17 cellular contexts compared by ENCODE assay signal in genomic region chr1:164863056-164863455, GRCh38.
DNase-seq lines count a peak whose midpoint lies in the region; ATAC-seq, FAIRE-seq and TF ChIP-seq lines count a peak whose summit lies in the region.
"Had no signal": no experiment of that assay in that cellular context is flagged by ENCODE, and none has a peak within 500 bp of the region (broad histone marks: within the 10 kb centered on the region; RNA-seq: fewer than 3 reads in every experiment).

No MANE protein-coding gene starts in this region.

- CTCF ChIA-PET in WTC11 (lab: Charles Lee), result no interaction called here

- ATAC-seq in WTC11 (peak; percentile 71), HG03135 (IDR thresholded peaks at IDR 0.05; ENCODE audit: unreplicated experiment) (no peak)
- ATAC-seq: GM12878 had no signal

- H3K9me3 ChIP-seq in neural progenitor cell (ENCODE audit: low read depth), result no peaks in the 10 kb centered on the region
- H3K9me3 ChIP-seq: BLaER1 treated with 17β-estradiol and CSF1 and Interleukin-3, amounts not matched to agents 10 nM and 100 nM had no signal

- TF ChIP-seq POLR2A in GM12891 (IDR thresholded peaks at IDR 0.05; ENCODE audit: low read depth, low read length), result no peak

- no peaks in the 10 kb centered on the region for H4K20me1 ChIP-seq in neural progenitor cell (ENCODE audit: low read depth)
- H4K20me1 ChIP-seq: BLaER1 treated with 17β-estradiol and CSF1 and Interleukin-3, amounts not matched to agents 10 nM and 100 nM had no signal

- H3K4me1 Mint-ChIP-seq in WTC11 (peaks cover 5% of the 10 kb centered on the region), neural progenitor cell (peaks cover 5% of the 10 kb centered on the region)
- H3K4me1 Mint-ChIP-seq: CD4-positive, CD25-positive, alpha-beta regulatory T cell had no signal

- no peak overlapping the region for H3K4me3 ChIP-seq in neural progenitor cell
- H3K4me3 ChIP-seq: BLaER1 treated with 17β-estradiol and CSF1 and Interleukin-3, amounts not matched to agents 10 nM and 100 nM; GM12878 had no signal

- peaks cover 13% of the 10 kb centered on the region for H3K4me1 ChIP-seq in neural progenitor cell
- H3K4me1 ChIP-seq: BLaER1 treated with 17β-estradiol and CSF1 and Interleukin-3, amounts not matched to agents 10 nM and 100 nM had no signal

- H3K27me3 Mint-ChIP-seq in WTC11 (ENCODE audit: low read depth) (peaks cover 30% of the 10 kb centered on the region), neural progenitor cell (ENCODE audit: insufficient read depth, low read depth) (peaks cover 3% of the 10 kb centered on the region)
- H3K27me3 Mint-ChIP-seq: CD4-positive, CD25-positive, alpha-beta regulatory T cell had no signal

- no peaks in the 10 kb centered on the region for H3F3A ChIP-seq in neural progenitor cell (ENCODE audit: low read depth)

- H3K4me2 ChIP-seq in neural progenitor cell, result peak overlapping the region; percentile 35
- H3K4me2 ChIP-seq: BLaER1 treated with 17β-estradiol and CSF1 and Interleukin-3, amounts not matched to agents 10 nM and 100 nM had no signal

- H3K79me2 ChIP-seq in neural progenitor cell (ENCODE audit: low read depth), result no peaks in the 10 kb centered on the region

- H3K9me3 Mint-ChIP-seq in WTC11 (peaks cover 4% of the 10 kb centered on the region), neural progenitor cell (no peaks in the 10 kb centered on the region)
- H3K9me3 Mint-ChIP-seq: HFFc6 had no signal

- FAIRE-seq in GM12891 (lab: Jason Lieb, UNC), result no peak
- FAIRE-seq: GM12878, GM19239 had no signal

- H3K27ac Mint-ChIP-seq in WTC11 (no peak overlapping the region), neural progenitor cell (no peak overlapping the region)
- H3K27ac Mint-ChIP-seq: CD4-positive, CD25-positive, alpha-beta regulatory T cell; HFFc6 had no signal

- H3K36me3 Mint-ChIP-seq in WTC11 (no peaks in the 10 kb centered on the region), neural progenitor cell (no peaks in the 10 kb centered on the region)
- H3K36me3 Mint-ChIP-seq: CD4-positive, CD25-positive, alpha-beta regulatory T cell had no signal

- no peak overlapping the region for H3K9ac ChIP-seq in neural progenitor cell
- H3K9ac ChIP-seq: BLaER1 treated with 17β-estradiol and CSF1 and Interleukin-3, amounts not matched to agents 10 nM and 100 nM had no signal

- H2AFZ ChIP-seq in neural progenitor cell (replicated peaks), result no peak overlapping the region

- H3K4me3 Mint-ChIP-seq in WTC11 (no peak overlapping the region), neural progenitor cell (no peak overlapping the region)
- H3K4me3 Mint-ChIP-seq: CD4-positive, CD25-positive, alpha-beta regulatory T cell; HFFc6 had no signal

- H3K27ac ChIP-seq in neural progenitor cell, result no peak overlapping the region
- H3K27ac ChIP-seq: BLaER1 treated with 17β-estradiol and CSF1 and Interleukin-3, amounts not matched to agents 10 nM and 100 nM; HL-60 had no signal

- H3K27me3 ChIP-seq in neural progenitor cell, result no peaks in the 10 kb centered on the region
- H3K27me3 ChIP-seq: BLaER1 treated with 17β-estradiol and CSF1 and Interleukin-3, amounts not matched to agents 10 nM and 100 nM had no signal

- DNase-seq in ELF-1 (ENCODE audit: low read depth, low spot score) (peak; percentile 11), NCI-H82 (lab: John Stamatoyannopoulos, UW) (peak; percentile 80), WTC11 (ENCODE audit: low spot score) (no peak), neural progenitor cell (ENCODE audit: low spot score) (no peak), GM12891 (ENCODE audit: insufficient read length, low spot score) (no peak), NCI-H524 treated with DMSO at 0.1 percent for 48 hours (lab: John Stamatoyannopoulos, UW) (no peak)
- DNase-seq: 8988T; ACHN; CD4-positive, CD25-positive, alpha-beta regulatory T cell; DMS53; HCEC 1CT; HFFc6 had no signal

- no peaks in the 10 kb centered on the region for H3K36me3 ChIP-seq in neural progenitor cell
- H3K36me3 ChIP-seq: BLaER1 treated with 17β-estradiol and CSF1 and Interleukin-3, amounts not matched to agents 10 nM and 100 nM had no signal

- TF ChIP-seq CTCF in WTC11 (IDR thresholded peaks at IDR 0.05) (no peak), neural progenitor cell (IDR thresholded peaks at IDR 0.05) (no peak)

- POLR2A ChIA-PET in WTC11 (lab: Charles Lee), result no interaction called here

TF ChIP-seq in WTC11, 78 proteins besides CTCF, POLR2A, EP300 and RAD21:
- no peak for TF ChIP-seq ZNF121 (CRISPR knock-in tag; IDR thresholded peaks at IDR 0.05)
- no peak for TF ChIP-seq E2F1 (CRISPR knock-in tag; IDR thresholded peaks at IDR 0.05)
- no peak for TF ChIP-seq NR2C2 (CRISPR knock-in tag; IDR thresholded peaks at IDR 0.05)
- no peak for TF ChIP-seq EMX1 (CRISPR knock-in tag; IDR thresholded peaks at IDR 0.05)
- no peak for TF ChIP-seq ZNF396 (CRISPR knock-in tag; IDR thresholded peaks at IDR 0.05; ENCODE audit: borderline replicate concordance)
- no peak for TF ChIP-seq GRHL2 (CRISPR knock-in tag; IDR thresholded peaks at IDR 0.05; ENCODE audit: insufficient replicate concordance, severe bottlenecking)
- TF ChIP-seq CBFB (CRISPR knock-in tag; IDR thresholded peaks at IDR 0.05; ENCODE audit: low read depth), result no peak
- no peak for TF ChIP-seq E2F4 (CRISPR knock-in tag; IDR thresholded peaks at IDR 0.05; ENCODE audit: borderline replicate concordance, low read depth)
- TF ChIP-seq ZNF423 (CRISPR knock-in tag; IDR thresholded peaks at IDR 0.05), result no peak
- TF ChIP-seq HMGA2 (CRISPR knock-in tag; IDR thresholded peaks at IDR 0.05), result no peak

TF ChIP-seq in GM12891, 5 proteins besides CTCF, POLR2A, EP300 and RAD21:
- TF ChIP-seq TAF1 (IDR thresholded peaks at IDR 0.05; ENCODE audit: low read depth, low read length) (no peak), PAX5 (IDR thresholded peaks at IDR 0.05; ENCODE audit: insufficient read depth, low read length, severe bottlenecking) (no peak), POU2F2 (IDR thresholded peaks at IDR 0.05; ENCODE audit: low read depth, low read length) (no peak), SPI1 (IDR thresholded peaks at IDR 0.05; ENCODE audit: low read depth, low read length) (no peak), POLR2AphosphoS5 (IDR thresholded peaks at IDR 0.05; ENCODE audit: low read depth, low read length) (no peak)

Comparison
In these comparisons a context has a peak if more than half of its experiments do, and no peak if none do; other contexts are left out.
1. DNase-seq: peak in ELF-1 (single experiment) and NCI-H82 (single experiment); none in WTC11 (single experiment), neural progenitor cell (single experiment), GM12891 (single experiment) and NCI-H524 treated with DMSO at 0.1 percent for 48 hours (single experiment).